Comparison of ENCODE assay signal across 24 cellular contexts in genomic region chr16:13883266-13883665, GRCh38.
"Had no signal": no experiment of that assay in that cellular context is flagged by ENCODE, and none has a peak within 500 bp of the region (broad histone marks: within the 10 kb centered on the region; RNA-seq: fewer than 3 reads in every experiment).

No MANE protein-coding gene starts in this region.

- H3K36me3 Mint-ChIP-seq: activated naive CD4-positive, alpha-beta T cell treated with anti-CD3 and anti-CD28 coated beads, Interleukin-2, amount 10 ng/mL, durations not matched to agents 7 days and 5 days; activated naive CD8-positive, alpha-beta T cell treated with anti-CD3 and anti-CD28 coated beads, Interleukin-2, amount 10 ng/mL, durations not matched to agents 7 days and 5 days; natural killer cell treated with Interleukin-12 subunit alpha and Interleukin-12 subunit beta and Interleukin-15 and Interleukin-18, amount 100 ng/mL, for 72 hours had no signal

- H3K9me3 Mint-ChIP-seq: activated CD4-positive, alpha-beta memory T cell treated with anti-CD3 and anti-CD28 coated beads, Interleukin-2, amount 10 ng/mL, durations not matched to agents 7 days and 5 days; activated CD4-positive, alpha-beta T cell treated with anti-CD3 and anti-CD28 coated beads, Interleukin-2, amount 10 ng/mL, durations not matched to agents 7 days and 5 days; activated naive CD8-positive, alpha-beta T cell treated with anti-CD3 and anti-CD28 coated beads, Interleukin-2, amount 10 ng/mL, durations not matched to agents 7 days and 5 days; effector memory CD8-positive, alpha-beta T cell; natural killer cell treated with Interleukin-12 subunit alpha and Interleukin-12 subunit beta and Interleukin-15 and Interleukin-18, amount 100 ng/mL, for 72 hours had no signal

- H3K27me3 ChIP-seq: ascending aorta, testis, transverse colon had no signal

- H3K27ac ChIP-seq: ascending aorta, left ventricle myocardium inferior, testis, transverse colon had no signal

- H3K36me3 ChIP-seq: ascending aorta, left ventricle myocardium inferior, transverse colon had no signal

- H3K4me1 Mint-ChIP-seq: activated CD4-positive, alpha-beta memory T cell treated with anti-CD3 and anti-CD28 coated beads, Interleukin-2, amount 10 ng/mL, durations not matched to agents 7 days and 5 days; activated CD4-positive, alpha-beta T cell treated with anti-CD3 and anti-CD28 coated beads, Interleukin-2, amount 10 ng/mL, durations not matched to agents 7 days and 5 days; activated naive CD4-positive, alpha-beta T cell treated with anti-CD3 and anti-CD28 coated beads, Interleukin-2, amount 10 ng/mL, durations not matched to agents 7 days and 5 days; activated naive CD8-positive, alpha-beta T cell treated with anti-CD3 and anti-CD28 coated beads, Interleukin-2, amount 10 ng/mL, durations not matched to agents 7 days and 5 days had no signal

- DNase-seq: activated CD4-positive, alpha-beta memory T cell treated with anti-CD3 and anti-CD28 coated beads, Interleukin-2, amount 10 ng/mL, durations not matched to agents 7 days and 5 days; activated CD4-positive, alpha-beta T cell treated with anti-CD3 and anti-CD28 coated beads, Interleukin-2, amount 10 ng/mL, durations not matched to agents 7 days and 5 days; activated CD4-positive, CD25-positive, alpha-beta regulatory T cell treated with anti-CD3 and anti-CD28 coated beads, Interleukin-2, amount 50 U/mL, for 72 hours; activated CD8-positive, alpha-beta memory T cell treated with anti-CD3 and anti-CD28 coated beads, Interleukin-2, amount 50 U/mL, for 48 hours; activated gamma-delta T cell; activated naive CD4-positive, alpha-beta T cell treated with anti-CD3 and anti-CD28 coated beads, Interleukin-2, amount 10 ng/mL, durations not matched to agents 7 days and 5 days; activated naive CD8-positive, alpha-beta T cell treated with anti-CD3 and anti-CD28 coated beads, Interleukin-2, amount 10 ng/mL, durations not matched to agents 7 days and 5 days; activated T-cell treated with anti-CD3 and anti-CD28 coated beads, Interleukin-2, amount 50 U/mL, for 24 hours; caudate nucleus; cortex of kidney; effector memory CD8-positive, alpha-beta T cell; foreskin melanocyte; islet precursor cell; left ventricle myocardium inferior; mucosa of descending colon; right cardiac atrium; stimulated activated CD4-positive, alpha-beta T cell treated with anti-CD3 and anti-CD28 coated beads, Interleukin-15, amount 100 ng/mL, for 24 hours; stimulated activated naive CD4-positive, alpha-beta T cell treated with Interleukin-2 at 50 U/mL for 16 hours; T1000; testis; transverse colon had no signal

- H3K4me3 Mint-ChIP-seq: activated CD4-positive, alpha-beta memory T cell treated with anti-CD3 and anti-CD28 coated beads, Interleukin-2, amount 10 ng/mL, durations not matched to agents 7 days and 5 days; activated CD4-positive, alpha-beta T cell treated with anti-CD3 and anti-CD28 coated beads, Interleukin-2, amount 10 ng/mL, durations not matched to agents 7 days and 5 days; activated naive CD4-positive, alpha-beta T cell treated with anti-CD3 and anti-CD28 coated beads, Interleukin-2, amount 10 ng/mL, durations not matched to agents 7 days and 5 days; activated naive CD8-positive, alpha-beta T cell treated with anti-CD3 and anti-CD28 coated beads, Interleukin-2, amount 10 ng/mL, durations not matched to agents 7 days and 5 days; activated T-cell treated with anti-CD3 and anti-CD28 coated beads, Interleukin-2, amount 50 U/mL, for 24 hours; effector memory CD8-positive, alpha-beta T cell; natural killer cell treated with Interleukin-12 subunit alpha and Interleukin-12 subunit beta and Interleukin-15 and Interleukin-18, amount 100 ng/mL, for 72 hours had no signal

- H3K9me3 ChIP-seq: ascending aorta, mucosa of descending colon, testis, transverse colon had no signal

- H3K4me1 ChIP-seq: ascending aorta, left ventricle myocardium inferior, testis, transverse colon had no signal

- H3K27ac Mint-ChIP-seq: activated CD4-positive, alpha-beta memory T cell treated with anti-CD3 and anti-CD28 coated beads, Interleukin-2, amount 10 ng/mL, durations not matched to agents 7 days and 5 days; activated CD4-positive, alpha-beta T cell treated with anti-CD3 and anti-CD28 coated beads, Interleukin-2, amount 10 ng/mL, durations not matched to agents 7 days and 5 days; activated naive CD4-positive, alpha-beta T cell treated with anti-CD3 and anti-CD28 coated beads, Interleukin-2, amount 10 ng/mL, durations not matched to agents 7 days and 5 days; activated naive CD8-positive, alpha-beta T cell treated with anti-CD3 and anti-CD28 coated beads, Interleukin-2, amount 10 ng/mL, durations not matched to agents 7 days and 5 days; activated T-cell treated with anti-CD3 and anti-CD28 coated beads, Interleukin-2, amount 50 U/mL, for 24 hours; effector memory CD8-positive, alpha-beta T cell; natural killer cell treated with Interleukin-12 subunit alpha and Interleukin-12 subunit beta and Interleukin-15 and Interleukin-18, amount 100 ng/mL, for 72 hours had no signal

- H3K4me3 ChIP-seq: ascending aorta, left ventricle myocardium inferior, mucosa of descending colon, testis, transverse colon had no signal

- FAIRE-seq: endothelial cell of umbilical vein had no signal

- ATAC-seq: effector memory CD8-positive, alpha-beta T cell; mucosa of descending colon; natural killer cell treated with Interleukin-12 subunit alpha and Interleukin-12 subunit beta and Interleukin-15 and Interleukin-18, amount 100 ng/mL, for 72 hours; right cardiac atrium had no signal

- H3K27me3 Mint-ChIP-seq: activated CD4-positive, alpha-beta memory T cell treated with anti-CD3 and anti-CD28 coated beads, Interleukin-2, amount 10 ng/mL, durations not matched to agents 7 days and 5 days; activated CD4-positive, alpha-beta T cell treated with anti-CD3 and anti-CD28 coated beads, Interleukin-2, amount 10 ng/mL, durations not matched to agents 7 days and 5 days; activated naive CD8-positive, alpha-beta T cell treated with anti-CD3 and anti-CD28 coated beads, Interleukin-2, amount 10 ng/mL, durations not matched to agents 7 days and 5 days had no signal
